Comparison of ENCODE assay signal across 18 cellular contexts in genomic region chr11:77873345-77873744, GRCh38. TPM values are rescaled to one million over a fixed set of nuclear protein-coding genes. Genes with fewer than 3 reads are reported as not detected.
DNase-seq lines count a peak whose midpoint lies in the region; ATAC-seq and TF ChIP-seq lines count a peak whose summit lies in the region.
"Had no signal": no experiment of that assay in that cellular context is flagged by ENCODE, and none has a peak within 500 bp of the region (broad histone marks: within the 10 kb centered on the region; RNA-seq: fewer than 3 reads in every experiment).

No MANE protein-coding gene starts in this region.

- H3K4me1 ChIP-seq in OCI-LY7 (ENCODE audit: insufficient read depth, low read length, poor library complexity, severe bottlenecking) = no peaks in the 10 kb centered on the region
- H3K4me1 ChIP-seq: BE2C, Caco-2 had no signal

- CTCF ChIA-PET in OCI-LY7 (lab: Charles Lee; ENCODE audit: unreplicated experiment) = no interaction called here

- in situ Hi-C loops in SK-MEL-5 (cut with HindIII; ENCODE audit: low pct_unique_long_range_greater_than_20kb, low sequenced_read_pairs) = no loop called here

- TSS peak; percentile 29 for BruUV-seq in OCI-LY7 (replicated peaks; lab: Mats Ljungman, UMichigan)

- no peaks in the 10 kb centered on the region for H3K79me2 ChIP-seq in OCI-LY7 (ENCODE audit: insufficient read depth, low read depth, low read length)

- peak; percentile 55 for DNase-seq in COLO829 (ENCODE audit: low spot score)
- no peak for DNase-seq in OCI-LY7 (ENCODE audit: low spot score)
- DNase-seq in SK-MEL-5 (ENCODE audit: low read depth, low spot score) = peak; percentile 48
- no peak for DNase-seq in activated naive CD4-positive, alpha-beta T cell treated with anti-CD3 and anti-CD28 coated beads, Interleukin-2, amount 50 U/mL, for 16 hours
- DNase-seq: 8988T; ACHN; BE2C; C1 segment of cervical spinal cord; Caco-2; Calu3; CD4-positive, alpha-beta memory T cell; CD4-positive, CD25-positive, alpha-beta regulatory T cell; CD8-positive, alpha-beta memory T cell; DMS79 treated with DMSO at 0.1 percent for 48 hours; GF-D8 had no signal

- H3K4me2 ChIP-seq in OCI-LY7 (ENCODE audit: low read length) = no peak overlapping the region
- H3K4me2 ChIP-seq: BLaER1 had no signal

- ATAC-seq in GM19328 (IDR thresholded peaks at IDR 0.05; ENCODE audit: unreplicated experiment) (no peak), HG02938 (IDR thresholded peaks at IDR 0.05; ENCODE audit: unreplicated experiment) (no peak)

- intact Hi-C loops in OCI-LY7 (cut with micrococcal nuclease; ENCODE audit: unreplicated experiment) = no loop called here

- H4K20me1 ChIP-seq in OCI-LY7 (ENCODE audit: insufficient read depth, low read length) = no peaks in the 10 kb centered on the region
- H4K20me1 ChIP-seq: BLaER1 had no signal

- no peak overlapping the region for H3K4me3 ChIP-seq in OCI-LY7 (ENCODE audit: low read depth, low read length, poor library complexity, severe bottlenecking)
- H3K4me3 ChIP-seq: BLaER1 had no signal

- H3K36me3 ChIP-seq in OCI-LY7 (ENCODE audit: insufficient read depth, low read length) = peaks cover 49% of the 10 kb centered on the region

- H3K9me2 ChIP-seq in OCI-LY7 (ENCODE audit: insufficient read depth, low read length) = no peaks in the 10 kb centered on the region

- no peak overlapping the region for H3K27ac ChIP-seq in OCI-LY7 (ENCODE audit: low read depth, low read length, poor library complexity, severe bottlenecking)
- H3K27ac ChIP-seq: BLaER1 had no signal

- no peak for TF ChIP-seq CTCF in OCI-LY7 (conservative IDR thresholded peaks at IDR 0.05; ENCODE audit: low read length)

- H2AFZ ChIP-seq in OCI-LY7 (ENCODE audit: low read length) = no peak overlapping the region

- no peaks in the 10 kb centered on the region for H3K9me3 ChIP-seq in OCI-LY7 (ENCODE audit: low read length)
- H3K9me3 ChIP-seq: BE2C, BLaER1, Caco-2 had no signal

- POLR2A ChIA-PET in OCI-LY7 (lab: Charles Lee) = interaction anchor here (0.7 kb wide), 1 partner anchor 131 kb away, joined by 3 read pairs; no protein-coding TSS in a partner anchor

RNA-seq across cellular contexts. Expression of gene AAMDC, which starts 52.4 kb away (rescaled TPM):
- total RNA-seq in OCI-LY7 (2014; rRNA removed; shearing (Covaris generic)) = 11.0 and 16.2 TPM in 2 replicates
- total RNA-seq in OCI-LY7 (2022) = 13.3 and 17.1 TPM in 2 replicates
- total RNA-seq in SK-MEL-5 (2014; rRNA removed; shearing (Covaris generic)) = 6.5 and 7.3 TPM in 2 replicates
- polyA plus RNA-seq in SK-MEL-5 (2015; cell fraction: cytosol; rRNA removed) = 4.1 and 7.2 TPM in 2 replicates
- polyA plus RNA-seq in SK-MEL-5 (2015; cell fraction: nucleus; rRNA removed) = 1.3 and 2.4 TPM in 2 replicates

RNA-seq across cellular contexts. Expression of gene RSF1, which starts 52.8 kb away (rescaled TPM):
- total RNA-seq in OCI-LY7 (2014; rRNA removed; shearing (Covaris generic)) = 33.5 and 56.9 TPM in 2 replicates
- total RNA-seq in OCI-LY7 (2022) = 75.6 and 78.8 TPM in 2 replicates
- total RNA-seq in SK-MEL-5 (2014; rRNA removed; shearing (Covaris generic)) = 12.1 and 12.3 TPM in 2 replicates
- polyA plus RNA-seq in SK-MEL-5 (2015; cell fraction: cytosol; rRNA removed) = 8.1 and 8.9 TPM in 2 replicates
- 5.8 and 17.7 TPM in 2 replicates for polyA plus RNA-seq in SK-MEL-5 (2015; cell fraction: nucleus; rRNA removed)

Comparison
In these comparisons a context has a peak if more than half of its experiments do, and no peak if none do; other contexts are left out.
1. DNase-seq: peak in COLO829 (single experiment) and SK-MEL-5 (single experiment); none in OCI-LY7 (single experiment) and activated naive CD4-positive, alpha-beta T cell treated with anti-CD3 and anti-CD28 coated beads, Interleukin-2, amount 50 U/mL, for 16 hours (single experiment).